8 cellular contexts compared by ENCODE assay signal in genomic region chr7:44978511-44979366, GRCh38. TPM values are rescaled to one million over a fixed set of nuclear protein-coding genes. Genes with fewer than 3 reads are reported as not detected.
DNase-seq lines count a peak whose midpoint lies in the region; ATAC-seq, FAIRE-seq and TF ChIP-seq lines count a peak whose summit lies in the region.

TSS of gene MYO1G (minus strand) at chr7:44979015. CDS start at chr7:44978961, 54 bp downstream.

- no peaks in the 10 kb centered on the region for H3K79me2 ChIP-seq in hepatocyte

- H4K20me1 ChIP-seq in hepatocyte (ENCODE audit: insufficient read depth, poor library complexity, severe bottlenecking), result no peaks in the 10 kb centered on the region

- H4K8ac ChIP-seq in mesenchymal stem cell (ENCODE audit: low read length), result no peak within 1 kb of the TSS

- H3K4me1 ChIP-seq in small intestine (ENCODE audit: control insufficient read depth in 2 of 2, insufficient read depth in 1 of 2, low read depth in 1 of 2, low read length in 1 of 2) (no peaks in the 10 kb centered on the region), hepatocyte (ENCODE audit: insufficient read depth) (no peaks in the 10 kb centered on the region), mesenchymal stem cell (ENCODE audit: control insufficient read depth, insufficient read depth, low read depth, low read length) (peaks cover 8% of the 10 kb centered on the region)

- no peak for TF ChIP-seq CTCF in hepatocyte (IDR thresholded peaks at IDR 0.05; ENCODE audit: poor library complexity)

- no peak within 1 kb of the TSS for H3K14ac ChIP-seq in mesenchymal stem cell (ENCODE audit: low read length in 2 of 2)

- no peak within 1 kb of the TSS for H2BK15ac ChIP-seq in mesenchymal stem cell (ENCODE audit: low read depth, poor library complexity, severe bottlenecking)

- H2BK12ac ChIP-seq in mesenchymal stem cell (ENCODE audit: low read length in 2 of 2), result no peak within 1 kb of the TSS

- peaks cover 3 to 13% of the 10 kb centered on the region in 2 donors for H3K36me3 ChIP-seq in small intestine (ENCODE audit: control insufficient read depth in 2 of 2, insufficient read depth in 2 of 2, low read length in 2 of 2)
- no peaks in the 10 kb centered on the region for H3K36me3 ChIP-seq in hepatocyte (replicated peaks; ENCODE audit: insufficient read depth, low read depth)
- H3K36me3 ChIP-seq in mesenchymal stem cell (ENCODE audit: control insufficient read depth in 1 of 2, insufficient read depth in 2 of 2, low read depth in 1 of 2, low read length in 2 of 2), result peaks cover 34 to 54% of the 10 kb centered on the region in 2 experiments

- no peak within 1 kb of the TSS for H2BK5ac ChIP-seq in mesenchymal stem cell (ENCODE audit: low read depth, low read length, poor library complexity, severe bottlenecking)

- peak; percentile 63 for DNase-seq in effector CD8-positive, alpha-beta T cell (lab: John Stamatoyannopoulos, UW)
- DNase-seq in small intestine (peak; percentile 65), HTR-8/SVneo (ENCODE audit: insufficient read length, low spot score) (no peak), hepatocyte (ENCODE audit: low spot score) (no peak), mesenchymal stem cell (no peak)

- H3K23ac ChIP-seq in mesenchymal stem cell (ENCODE audit: low read length in 2 of 2), result no peak within 1 kb of the TSS

- no peak within 1 kb of the TSS for H2AK5ac ChIP-seq in mesenchymal stem cell (ENCODE audit: low read length, severe bottlenecking)

- no peaks in the 10 kb centered on the region for H3K27me3 ChIP-seq in small intestine (ENCODE audit: control insufficient read depth in 2 of 2, insufficient read depth in 2 of 2, low read length in 2 of 2)
- no peaks in the 10 kb centered on the region for H3K27me3 ChIP-seq in hepatocyte
- no peaks in the 10 kb centered on the region for H3K27me3 ChIP-seq in mesenchymal stem cell (ENCODE audit: control insufficient read depth in 1 of 2, insufficient read depth in 1 of 2, low read length in 2 of 2)

- H3K18ac ChIP-seq in mesenchymal stem cell (ENCODE audit: low read depth in 1 of 2, low read length in 2 of 2), result no peak within 1 kb of the TSS

- H2AFZ ChIP-seq in hepatocyte (no peak within 1 kb of the TSS), mesenchymal stem cell (ENCODE audit: low read depth, low read length) (no peak within 1 kb of the TSS)

- H3K4me2 ChIP-seq in hepatocyte (no peak within 1 kb of the TSS), mesenchymal stem cell (ENCODE audit: low read length, poor library complexity, severe bottlenecking) (no peak within 1 kb of the TSS)

- H3K4me3 ChIP-seq in small intestine (ENCODE audit: low read depth in 1 of 2, low read length in 2 of 2), result peak within 1 kb of the TSS; percentile 28 to 48
- H3K4me3 ChIP-seq in hepatocyte, result no peak within 1 kb of the TSS
- no peak within 1 kb of the TSS for H3K4me3 ChIP-seq in mesenchymal stem cell (ENCODE audit: insufficient read depth in 1 of 2, low read depth in 1 of 2, low read length in 2 of 2)

- 58 to 77% (median 67%) methylated on average over 23 to 24 of the region's 24 CpGs for WGBS in small intestine, 3 donors
- WGBS in hepatocyte (ENCODE audit: low lambda C conversion rate, missing lambda C conversion rate), result 87% methylated on average over 22 of the region's 24 CpGs
- 97% methylated on average over 21 of the region's 24 CpGs for WGBS in mesenchymal stem cell

- H3K79me1 ChIP-seq in mesenchymal stem cell (replicated peaks; ENCODE audit: low read length, poor library complexity, severe bottlenecking), result peaks cover 7% of the 10 kb centered on the region

- H3K9me3 ChIP-seq in small intestine (ENCODE audit: control insufficient read depth, low read depth), result no peaks in the 10 kb centered on the region
- H3K9me3 ChIP-seq in hepatocyte (ENCODE audit: low read depth), result no peaks in the 10 kb centered on the region
- no peaks in the 10 kb centered on the region for H3K9me3 ChIP-seq in mesenchymal stem cell (ENCODE audit: control insufficient read depth, low read length)

- H3K27ac ChIP-seq in small intestine (ENCODE audit: low read depth in 1 of 2, low read length in 1 of 2) (peak within 1 kb of the TSS; percentile 32 to 79), hepatocyte (no peak within 1 kb of the TSS), mesenchymal stem cell (ENCODE audit: low read length, poor library complexity, severe bottlenecking) (no peak within 1 kb of the TSS)

- H4K91ac ChIP-seq in mesenchymal stem cell (ENCODE audit: low read length), result no peak within 1 kb of the TSS

- FAIRE-seq in small intestine (lab: Jason Lieb, UNC), result no peak
- FAIRE-seq in HTR-8/SVneo (lab: Jason Lieb, UNC), result no peak

- no peak within 1 kb of the TSS for H3K4ac ChIP-seq in mesenchymal stem cell (ENCODE audit: low read depth in 1 of 2, low read length in 2 of 2)

- H2BK120ac ChIP-seq in mesenchymal stem cell (ENCODE audit: low read depth, low read length), result no peak within 1 kb of the TSS

- ATAC-seq in GM19351 (IDR thresholded peaks at IDR 0.05; ENCODE audit: unreplicated experiment) (peak; percentile 57), HG03432 (IDR thresholded peaks at IDR 0.05; ENCODE audit: unreplicated experiment) (peak; percentile 69)
- ATAC-seq in activated CD4-positive, CD25-positive, alpha-beta regulatory T cell treated with anti-CD3 and anti-CD28 coated beads, Interleukin-2, amount 50 U/mL, for 24 hours, result peak; percentile 59 to 60

- no peaks in the 10 kb centered on the region for H3K9me2 ChIP-seq in hepatocyte (replicated peaks; ENCODE audit: insufficient read depth)

- no peak within 1 kb of the TSS for H3K9ac ChIP-seq in mesenchymal stem cell (ENCODE audit: low read length)

RNA-seq across cellular contexts. Expression of gene MYO1G, which starts in this region (rescaled TPM):
- polyA plus RNA-seq in small intestine, result 1 to 10 TPM; 1.3 to 4.1 (median 2.1) TPM
- 0.03 TPM in 1 of 2 replicates, not detected in the other for total RNA-seq in hepatocyte
- 0.10 TPM in 1 of 2 replicates, not detected in the other for polyA plus RNA-seq in hepatocyte
- polyA plus RNA-seq in mesenchymal stem cell (2013, experiment 1 of 2), result not detected
- not detected for polyA plus RNA-seq in mesenchymal stem cell (2013, experiment 2 of 2)

Comparison
In these comparisons a context has a peak if more than half of its experiments do, and no peak if none do; other contexts are left out.
1. DNase-seq: peak in effector CD8-positive, alpha-beta T cell (single experiment) and small intestine (single experiment); none in HTR-8/SVneo (single experiment), hepatocyte (single experiment) and mesenchymal stem cell (single experiment).
2. H3K27ac ChIP-seq: peak in small intestine (2 of 2); none in hepatocyte (single experiment) and mesenchymal stem cell (single experiment).
3. H3K4me3 ChIP-seq: peak in small intestine (2 of 2); none in hepatocyte (single experiment) and mesenchymal stem cell (0 of 2).
4. Peak in every context shown above with its lines, with median percentiles within 50 percentile points of each other: ATAC-seq.